Comparison of ENCODE assay signal across 15 cellular contexts in the genomic region with DNA sequence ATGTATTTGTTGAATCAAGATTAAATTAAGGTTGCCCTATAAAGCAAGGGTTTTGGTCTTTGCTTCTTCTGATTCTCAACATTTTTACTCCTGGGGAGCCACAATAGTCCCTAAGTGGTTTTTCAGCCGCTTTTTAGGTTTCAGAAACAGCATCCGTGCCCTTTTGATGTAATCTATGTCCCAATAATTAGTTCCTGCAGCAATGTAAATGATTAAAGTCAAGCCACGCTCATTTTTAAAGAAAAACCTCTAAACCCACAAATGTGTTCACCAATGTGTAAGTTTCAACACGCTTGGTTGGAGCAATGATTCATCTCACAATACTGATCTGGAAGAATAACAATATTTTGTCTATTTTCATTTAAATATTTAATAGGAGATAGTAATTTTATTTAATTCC. TPM values are rescaled to one million over a fixed set of nuclear protein-coding genes. Genes with fewer than 3 reads are reported as not detected.
DNase-seq lines count a peak whose midpoint lies in the region; ATAC-seq and TF ChIP-seq lines count a peak whose summit lies in the region.
"Had no signal": no experiment of that assay in that cellular context is flagged by ENCODE, and none has a peak within 500 bp of the region (broad histone marks: within the 10 kb centered on the region; RNA-seq: fewer than 3 reads in every experiment).

No MANE protein-coding gene starts in this region.

- peaks cover 52% of the 10 kb centered on the region for H3K4me1 ChIP-seq in MM.1S (ENCODE audit: low read length)
- peaks cover 45 to 60% of the 10 kb centered on the region in 2 donors for H3K4me1 ChIP-seq in naive thymus-derived CD4-positive, alpha-beta T cell (ENCODE audit: control insufficient read depth in 2 of 2, insufficient read depth in 2 of 2, low read length in 2 of 2)
- peaks cover 0 to 14% of the 10 kb centered on the region in 2 donors for H3K4me1 ChIP-seq in right atrium auricular region
- H3K4me1 ChIP-seq: parathyroid adenoma had no signal

- CTCF ChIA-PET in naive thymus-derived CD4-positive, alpha-beta T cell (lab: Charles Lee), result interaction anchor here (1.0 to 1.2 kb wide), 2 partner anchors 37 to 203 kb away, joined by 3 to 4 read pairs; no protein-coding TSS in a partner anchor

- peak overlapping the region; percentile 93 for H3K4me2 ChIP-seq in MM.1S (ENCODE audit: low read depth, low read length)

- peaks cover 77% of the 10 kb centered on the region for H3K4me1 Mint-ChIP-seq in activated naive CD8-positive, alpha-beta T cell (ENCODE audit: low read depth)
- H3K4me1 Mint-ChIP-seq in naive thymus-derived CD4-positive, alpha-beta T cell, result peaks cover 32 to 63% (median 56%) of the 10 kb centered on the region in 7 donors
- peaks cover 29% of the 10 kb centered on the region for H3K4me1 Mint-ChIP-seq in endothelial cell (ENCODE audit: unreplicated experiment)

- H3K27ac Mint-ChIP-seq in activated naive CD8-positive, alpha-beta T cell, result peak overlapping the region; percentile 99
- peak overlapping the region; percentile 91 to 100 (median 98) for H3K27ac Mint-ChIP-seq in naive thymus-derived CD4-positive, alpha-beta T cell
- H3K27ac Mint-ChIP-seq in endothelial cell (ENCODE audit: unreplicated experiment), result no peak overlapping the region
- H3K27ac Mint-ChIP-seq: WTC11 had no signal

- no peak overlapping the region for H2AFZ ChIP-seq in MM.1S (ENCODE audit: low read length)
- H2AFZ ChIP-seq: parathyroid adenoma had no signal

- H3K9ac ChIP-seq in MM.1S (ENCODE audit: low read length), result no peak overlapping the region
- H3K9ac ChIP-seq: parathyroid adenoma had no signal

- H3K9me3 Mint-ChIP-seq in activated naive CD8-positive, alpha-beta T cell (ENCODE audit: low read depth), result no peaks in the 10 kb centered on the region
- H3K9me3 Mint-ChIP-seq in naive thymus-derived CD4-positive, alpha-beta T cell, result peaks cover 0 to 15% (median 0%) of the 10 kb centered on the region in 11 donors
- no peaks in the 10 kb centered on the region for H3K9me3 Mint-ChIP-seq in endothelial cell (ENCODE audit: unreplicated experiment)
- H3K9me3 Mint-ChIP-seq: WTC11 had no signal

- H4K20me1 ChIP-seq in MM.1S (ENCODE audit: insufficient read depth, low read length), result no peaks in the 10 kb centered on the region

- no peak for TF ChIP-seq CTCF in MM.1S (IDR thresholded peaks at IDR 0.05; ENCODE audit: low read length)
- no peak for TF ChIP-seq CTCF in right atrium auricular region (IDR thresholded peaks at IDR 0.05)
- TF ChIP-seq CTCF in endothelial cell (IDR thresholded peaks at IDR 0.05; ENCODE audit: unreplicated experiment), result no peak

- no peak for ATAC-seq in naive thymus-derived CD4-positive, alpha-beta T cell
- ATAC-seq: left lung, WTC11 had no signal

- peaks cover 2% of the 10 kb centered on the region for H3K36me3 Mint-ChIP-seq in activated naive CD8-positive, alpha-beta T cell
- peaks cover 12 to 88% (median 45%) of the 10 kb centered on the region in 5 donors for H3K36me3 Mint-ChIP-seq in naive thymus-derived CD4-positive, alpha-beta T cell
- no peaks in the 10 kb centered on the region for H3K36me3 Mint-ChIP-seq in endothelial cell (ENCODE audit: low read depth, unreplicated experiment)
- H3K36me3 Mint-ChIP-seq: WTC11 had no signal

- POLR2A ChIA-PET in naive thymus-derived CD4-positive, alpha-beta T cell (lab: Charles Lee), result interaction anchor here (1.2 to 6.9 kb wide), 9 partner anchors 15 to 202 kb away, joined by 3 to 153 read pairs (median 7); no protein-coding TSS in a partner anchor

- H3K4me3 ChIP-seq in MM.1S (ENCODE audit: low read length) (no peak overlapping the region), right atrium auricular region (no peak overlapping the region)
- peak overlapping the region; percentile 51 for H3K4me3 ChIP-seq in naive thymus-derived CD4-positive, alpha-beta T cell (ENCODE audit: low read length)
- H3K4me3 ChIP-seq: left lung had no signal

- H3K27me3 ChIP-seq in MM.1S (replicated peaks; ENCODE audit: insufficient read depth, low read length) (no peaks in the 10 kb centered on the region), right atrium auricular region (no peaks in the 10 kb centered on the region)
- no peaks in the 10 kb centered on the region for H3K27me3 ChIP-seq in naive thymus-derived CD4-positive, alpha-beta T cell (ENCODE audit: control insufficient read depth in 2 of 2, insufficient read depth in 2 of 2, low read length in 2 of 2)

- intact Hi-C loops in naive thymus-derived CD4-positive, alpha-beta T cell (cut with micrococcal nuclease), result loop anchor here (2.0 to 10.0 kb wide), 2 partner anchors 122 to 1076 kb away; no protein-coding TSS in a partner anchor

- peaks cover 47% of the 10 kb centered on the region for H3F3A ChIP-seq in MM.1S (ENCODE audit: insufficient read depth, low read length)

- H3K27me3 Mint-ChIP-seq in activated naive CD8-positive, alpha-beta T cell, result no peaks in the 10 kb centered on the region
- peaks cover 0 to 6% (median 0%) of the 10 kb centered on the region in 5 donors for H3K27me3 Mint-ChIP-seq in naive thymus-derived CD4-positive, alpha-beta T cell
- H3K27me3 Mint-ChIP-seq in endothelial cell (ENCODE audit: unreplicated experiment), result peaks cover 3% of the 10 kb centered on the region

- no peaks in the 10 kb centered on the region for H3K9me3 ChIP-seq in MM.1S (replicated peaks; ENCODE audit: insufficient read depth, low read length)
- H3K9me3 ChIP-seq in naive thymus-derived CD4-positive, alpha-beta T cell (ENCODE audit: control insufficient read depth in 2 of 3, low read length in 3 of 3), result no peaks in the 10 kb centered on the region
- no peaks in the 10 kb centered on the region for H3K9me3 ChIP-seq in right atrium auricular region
- H3K9me3 ChIP-seq: left lung had no signal

- peak overlapping the region; percentile 89 for H3K4me3 Mint-ChIP-seq in activated naive CD8-positive, alpha-beta T cell
- H3K4me3 Mint-ChIP-seq in naive thymus-derived CD4-positive, alpha-beta T cell, result peak overlapping the region; percentile 89 to 100 (median 98)
- H3K4me3 Mint-ChIP-seq in endothelial cell (ENCODE audit: unreplicated experiment), result no peak overlapping the region
- H3K4me3 Mint-ChIP-seq: WTC11 had no signal

- peaks cover 46% of the 10 kb centered on the region for H3K79me2 ChIP-seq in MM.1S (ENCODE audit: low read length)
- H3K79me2 ChIP-seq: parathyroid adenoma had no signal

- H3K27ac ChIP-seq in MM.1S (ENCODE audit: low read length), result peak overlapping the region; percentile 91; the same call in 1 of the 2 replicates
- H3K27ac ChIP-seq in naive thymus-derived CD4-positive, alpha-beta T cell (ENCODE audit: low read depth, low read length), result peak overlapping the region; percentile 94
- no peak overlapping the region for H3K27ac ChIP-seq in right atrium auricular region
- H3K27ac ChIP-seq: parathyroid adenoma had no signal

- DNase-seq in CD1c-positive myeloid dendritic cell (ENCODE audit: extremely low spot score), result peak; percentile 54
- no peak for DNase-seq in MM.1S
- DNase-seq in naive thymus-derived CD4-positive, alpha-beta T cell, result peak in 3 of 9 donors; percentile 13 to 20 (median 19)
- DNase-seq in right atrium auricular region (ENCODE audit: low spot score), result no peak
- no peak for DNase-seq in endothelial cell (ENCODE audit: low spot score)
- DNase-seq in activated effector memory CD4-positive, alpha-beta T cell treated with anti-CD3 and anti-CD28 coated beads, Interleukin-2, amount 50 U/mL, for 16 hours, result no peak
- no peak for DNase-seq in COR-L47 (lab: John Stamatoyannopoulos, UW)
- DNase-seq: effector CD8-positive, alpha-beta T cell; left lung; NCI-H1417 treated with DMSO at 0.1 percent for 48 hours; NCI-H69; stimulated activated CD4-positive, alpha-beta T cell treated with anti-CD3 and anti-CD28 coated beads, Interleukin-4, amount 100 ng/mL, for 1 hour had no signal

- H3K36me3 ChIP-seq in MM.1S (replicated peaks; ENCODE audit: insufficient read depth, low read length) (no peaks in the 10 kb centered on the region), right atrium auricular region (no peaks in the 10 kb centered on the region)
- H3K36me3 ChIP-seq in naive thymus-derived CD4-positive, alpha-beta T cell (ENCODE audit: control insufficient read depth in 2 of 3, insufficient read depth in 3 of 3, low read length in 3 of 3), result peaks cover 0 to 16% (median 6%) of the 10 kb centered on the region in 3 experiments
- H3K36me3 ChIP-seq: left lung had no signal

- H3K9me2 ChIP-seq in MM.1S (replicated peaks; ENCODE audit: insufficient read depth, low read length), result no peaks in the 10 kb centered on the region

RNA-seq across cellular contexts. Expression of a gene that starts 5.6 kb away (rescaled TPM):
- total RNA-seq in naive thymus-derived CD4-positive, alpha-beta T cell, result 100 to 1,000 TPM; 200 to 329 (median 290) TPM
- polyA plus RNA-seq in naive thymus-derived CD4-positive, alpha-beta T cell, result 100 to 1,000 TPM in 1 of 2 donors, 10 to 100 TPM in 1; 90.6 to 115 TPM
- total RNA-seq in right atrium auricular region (1 to 10 TPM; 3.1 to 3.4 TPM), endothelial cell (ENCODE audit: unreplicated experiment) (17.9 TPM)

Comparison
In these comparisons a context has a peak if more than half of its experiments do, and no peak if none do; other contexts are left out.
1. H3K27ac ChIP-seq: peak in MM.1S (single experiment) and naive thymus-derived CD4-positive, alpha-beta T cell (single experiment); none in right atrium auricular region (0 of 2).
2. RNA of a gene that starts 5.6 kb away (total RNA-seq): 200 to 329 TPM in naive thymus-derived CD4-positive, alpha-beta T cell; 17.9 TPM in endothelial cell (single experiment) and 3.1 to 3.4 TPM in right atrium auricular region; every median in the first group is over 10 times any median in the second.